Comparison of ENCODE assay signal across 22 cellular contexts in genomic region chr3:171747223-171747920, GRCh38.
DNase-seq lines count a peak whose midpoint lies in the region; ATAC-seq and TF ChIP-seq lines count a peak whose summit lies in the region.
"Had no signal": no experiment of that assay in that cellular context is flagged by ENCODE, and none has a peak within 500 bp of the region (broad histone marks: within the 10 kb centered on the region; RNA-seq: fewer than 3 reads in every experiment).

No MANE protein-coding gene starts in this region.

- peak overlapping the region; percentile 13 for H3K27ac Mint-ChIP-seq in GM23338
- H3K27ac Mint-ChIP-seq: activated naive CD4-positive, alpha-beta T cell treated with anti-CD3 and anti-CD28 coated beads for 36 hours; stimulated activated naive B cell treated with anti-CD40 and anti-IgM and Interleukin-4, amounts not matched to agents 10 μg/mL and 1 μg/mL and 100 μg/mL, for 72 hours had no signal

- H3K4me1 ChIP-seq in GM23338 (ENCODE audit: insufficient read depth) = peaks cover 14% of the 10 kb centered on the region; the same call in 1 of the 2 replicates
- H3K4me1 ChIP-seq in adrenal gland (replicated peaks in 1 of 2) = peaks cover 33 to 57% of the 10 kb centered on the region in 2 donors
- H3K4me1 ChIP-seq in mesenchymal stem cell (ENCODE audit: control insufficient read depth, insufficient read depth, low read depth, low read length) = peaks cover 9% of the 10 kb centered on the region
- peaks cover 9% of the 10 kb centered on the region for H3K4me1 ChIP-seq in ovary (ENCODE audit: insufficient read depth)
- H3K4me1 ChIP-seq: BE2C had no signal

- no peak overlapping the region for H2BK15ac ChIP-seq in mesenchymal stem cell (ENCODE audit: low read depth, poor library complexity, severe bottlenecking)

- no peak overlapping the region for H2BK120ac ChIP-seq in mesenchymal stem cell (ENCODE audit: low read depth, low read length)

- H4K91ac ChIP-seq in mesenchymal stem cell (ENCODE audit: low read length) = no peak overlapping the region

- TF ChIP-seq POLR2A in adrenal gland (IDR thresholded peaks at IDR 0.05) (no peak), ovary (IDR thresholded peaks at IDR 0.05) (no peak)

- H2AFZ ChIP-seq in GM23338 = no peak overlapping the region
- H2AFZ ChIP-seq in mesenchymal stem cell (ENCODE audit: low read depth, low read length) = no peak overlapping the region

- H2AK5ac ChIP-seq in mesenchymal stem cell (ENCODE audit: low read length, severe bottlenecking) = no peak overlapping the region

- intact Hi-C loops in adrenal gland (cut with DNase I) = no loop called here
- intact Hi-C loops in ovary (cut with DNase I) = no loop called here

- H2BK5ac ChIP-seq in mesenchymal stem cell (ENCODE audit: low read depth, low read length, poor library complexity, severe bottlenecking) = no peak overlapping the region

- H3K27me3 Mint-ChIP-seq in GM23338 (ENCODE audit: insufficient read depth, low read depth, poor library complexity) = peaks cover 2% of the 10 kb centered on the region

- TF ChIP-seq CTCF in GM23338 (conservative IDR thresholded peaks at IDR 0.05; ENCODE audit: low read depth in 2 of 2) (no peak), adrenal gland (IDR thresholded peaks at IDR 0.05) (no peak), fibroblast of the aortic adventitia (IDR thresholded peaks at IDR 0.05; ENCODE audit: insufficient read depth, low read length) (no peak), ovary (IDR thresholded peaks at IDR 0.05) (no peak)

- H3K27me3 ChIP-seq in GM23338 (ENCODE audit: insufficient read depth) = no peaks in the 10 kb centered on the region
- H3K27me3 ChIP-seq in adrenal gland = no peaks in the 10 kb centered on the region
- H3K27me3 ChIP-seq in mesenchymal stem cell (ENCODE audit: control insufficient read depth in 1 of 2, insufficient read depth in 1 of 2, low read length in 2 of 2) = no peaks in the 10 kb centered on the region
- H3K27me3 ChIP-seq in ovary = no peaks in the 10 kb centered on the region
- H3K27me3 ChIP-seq: BE2C, gastrocnemius medialis, vagina had no signal

- H3K4ac ChIP-seq in mesenchymal stem cell (ENCODE audit: low read depth in 1 of 2, low read length in 2 of 2) = no peak overlapping the region

- H3K36me3 Mint-ChIP-seq in GM23338 (ENCODE audit: low read depth) = peaks cover 17% of the 10 kb centered on the region
- H3K36me3 Mint-ChIP-seq: stimulated activated naive B cell treated with anti-CD40 and anti-IgM and Interleukin-4, amounts not matched to agents 10 μg/mL and 1 μg/mL and 100 μg/mL, for 72 hours had no signal

- peaks cover 26% of the 10 kb centered on the region for H3K9me3 Mint-ChIP-seq in GM23338
- H3K9me3 Mint-ChIP-seq: activated naive CD4-positive, alpha-beta T cell treated with anti-CD3 and anti-CD28 coated beads for 36 hours; stimulated activated naive B cell treated with anti-CD40 and anti-IgM and Interleukin-4, amounts not matched to agents 10 μg/mL and 1 μg/mL and 100 μg/mL, for 72 hours had no signal

- no peak for ATAC-seq in GM23338
- no peak for ATAC-seq in GM19463 (IDR thresholded peaks at IDR 0.05; ENCODE audit: unreplicated experiment)
- ATAC-seq in HG03354 (IDR thresholded peaks at IDR 0.05; ENCODE audit: poor library complexity, severe bottlenecking, unreplicated experiment) = no peak
- ATAC-seq: gastrocnemius medialis; stimulated activated naive B cell treated with anti-CD40 and anti-IgM and Interleukin-4, amounts not matched to agents 10 μg/mL and 1 μg/mL and 100 μg/mL, for 72 hours had no signal

- H3K18ac ChIP-seq in mesenchymal stem cell (ENCODE audit: low read depth in 1 of 2, low read length in 2 of 2) = peak overlapping the region in 1 of 2 experiments; percentile 62

- H3K9ac ChIP-seq in mesenchymal stem cell (ENCODE audit: low read length) = no peak overlapping the region

- H3K27ac ChIP-seq in GM23338 (ENCODE audit: low read depth) (no peak overlapping the region), adrenal gland (peak overlapping the region in 3 of 5 donors; percentile 62 to 83 (median 79)), mesenchymal stem cell (ENCODE audit: low read length, poor library complexity, severe bottlenecking) (no peak overlapping the region), ovary (no peak overlapping the region)
- H3K27ac ChIP-seq: gastrocnemius medialis, vagina had no signal

- peaks cover 30% of the 10 kb centered on the region for H3K4me1 Mint-ChIP-seq in GM23338
- H3K4me1 Mint-ChIP-seq: stimulated activated naive B cell treated with anti-CD40 and anti-IgM and Interleukin-4, amounts not matched to agents 10 μg/mL and 1 μg/mL and 100 μg/mL, for 72 hours had no signal

- H3K4me3 Mint-ChIP-seq in GM23338 = no peak overlapping the region
- H3K4me3 Mint-ChIP-seq: activated naive CD4-positive, alpha-beta T cell treated with anti-CD3 and anti-CD28 coated beads for 36 hours; stimulated activated naive B cell treated with anti-CD40 and anti-IgM and Interleukin-4, amounts not matched to agents 10 μg/mL and 1 μg/mL and 100 μg/mL, for 72 hours had no signal

- H3K4me2 ChIP-seq in GM23338 (no peak overlapping the region; the same call in 1 of the 2 replicates), mesenchymal stem cell (ENCODE audit: low read length, poor library complexity, severe bottlenecking) (no peak overlapping the region)

- H3K9me2 ChIP-seq in GM23338 (ENCODE audit: insufficient read depth) = no peaks in the 10 kb centered on the region

- WGBS in adrenal gland, 4 donors = 24 to 40% (median 37%) methylated on average over 2 of the region's 2 CpGs
- WGBS in mesenchymal stem cell = 92% methylated on average over 1 of the region's 2 CpGs
- WGBS in ovary, 3 donors = 18 to 30% (median 25%) methylated on average over 2 of the region's 2 CpGs

- H4K8ac ChIP-seq in mesenchymal stem cell (ENCODE audit: low read length) = no peak overlapping the region

- H2BK12ac ChIP-seq in mesenchymal stem cell (ENCODE audit: low read length in 2 of 2) = no peak overlapping the region

- peaks cover 32% of the 10 kb centered on the region for H3K79me1 ChIP-seq in mesenchymal stem cell (replicated peaks; ENCODE audit: low read length, poor library complexity, severe bottlenecking)

- H3K14ac ChIP-seq in mesenchymal stem cell (ENCODE audit: low read length in 2 of 2) = no peak overlapping the region

- H3K79me2 ChIP-seq in GM23338 (replicated peaks; ENCODE audit: insufficient read depth) = no peaks in the 10 kb centered on the region

- no peak for TF ChIP-seq EP300 in ovary (IDR thresholded peaks at IDR 0.05)

- H3F3A ChIP-seq in GM23338 (replicated peaks; ENCODE audit: low read depth) = no peaks in the 10 kb centered on the region

- DNase-seq in GM23338 (ENCODE audit: low spot score) = no peak
- DNase-seq in adrenal gland = peak in 3 of 7 donors; percentile 27 to 54 (median 48)
- DNase-seq in fibroblast of the aortic adventitia (ENCODE audit: low read depth) = peak; percentile 67
- DNase-seq in mesenchymal stem cell = peak; percentile 26
- DNase-seq in SHP77 (lab: John Stamatoyannopoulos, UW) = no peak
- DNase-seq in ovary = no peak
- DNase-seq: activated naive CD4-positive, alpha-beta T cell treated with anti-CD3 and anti-CD28 coated beads for 36 hours; aorta; BE2C; central memory CD4-positive, alpha-beta T cell; gastrocnemius medialis; kidney; NCI-H1092; NCI-H187 treated with DMSO at 0.1 percent for 48 hours; NCI-H526 treated with DMSO at 0.1 percent for 48 hours; stimulated activated CD4-positive, alpha-beta T cell treated with anti-CD3 and anti-CD28 coated beads, Interleukin-12 subunit alpha, Interleukin-12 subunit beta, amount 100 ng/mL, for 4 hours; stimulated activated CD4-positive, alpha-beta T cell treated with anti-CD3 and anti-CD28 coated beads, Interleukin-4, amount 100 ng/mL, for 24 hours; stimulated activated naive B cell treated with anti-CD40 and anti-IgM and Interleukin-4, amounts not matched to agents 10 μg/mL and 1 μg/mL and 100 μg/mL, for 72 hours had no signal

- H3K23ac ChIP-seq in mesenchymal stem cell (ENCODE audit: low read length in 2 of 2) = no peak overlapping the region

- H3K9me3 ChIP-seq in adrenal gland (replicated peaks in 1 of 3) (no peaks in the 10 kb centered on the region), mesenchymal stem cell (ENCODE audit: control insufficient read depth, low read length) (no peaks in the 10 kb centered on the region), ovary (no peaks in the 10 kb centered on the region)
- H3K9me3 ChIP-seq: BE2C, gastrocnemius medialis, HAP-1, vagina had no signal

- H3K36me3 ChIP-seq in GM23338 (ENCODE audit: insufficient read depth) = no peaks in the 10 kb centered on the region
- H3K36me3 ChIP-seq in adrenal gland (replicated peaks in 1 of 2) = no peaks in the 10 kb centered on the region
- peaks cover 0 to 11% of the 10 kb centered on the region in 2 experiments for H3K36me3 ChIP-seq in mesenchymal stem cell (ENCODE audit: control insufficient read depth in 1 of 2, insufficient read depth in 2 of 2, low read depth in 1 of 2, low read length in 2 of 2)
- no peaks in the 10 kb centered on the region for H3K36me3 ChIP-seq in ovary
- H3K36me3 ChIP-seq: BE2C, gastrocnemius medialis, HAP-1, vagina had no signal

- H3K4me3 ChIP-seq in GM23338 (no peak overlapping the region), adrenal gland (peak overlapping the region in 1 of 4 donors; percentile 6), fibroblast of the aortic adventitia (ENCODE audit: low read depth, low read length) (no peak overlapping the region), mesenchymal stem cell (ENCODE audit: insufficient read depth in 1 of 2, low read depth in 1 of 2, low read length in 2 of 2) (no peak overlapping the region), ovary (no peak overlapping the region)
- H3K4me3 ChIP-seq: gastrocnemius medialis, HAP-1, vagina had no signal

- no peaks in the 10 kb centered on the region for H4K20me1 ChIP-seq in GM23338 (replicated peaks; ENCODE audit: insufficient read depth)

TF ChIP-seq in GM23338, 12 proteins besides CTCF, POLR2A, EP300 and RAD21 (continues in another document):
- TF ChIP-seq EZH2phosphoT487 (IDR thresholded peaks at IDR 0.05; ENCODE audit: unreplicated experiment) (no peak), EZH2 (IDR thresholded peaks at IDR 0.05; ENCODE audit: low read depth, unreplicated experiment) (no peak), NANOG (IDR thresholded peaks at IDR 0.05; ENCODE audit: borderline replicate concordance) (no peak), JUNB (IDR thresholded peaks at IDR 0.05; ENCODE audit: unreplicated experiment) (no peak), ETS1 (IDR thresholded peaks at IDR 0.05) (no peak)

Comparison
In these comparisons a context has a peak if more than half of its experiments do, and no peak if none do; other contexts are left out.
1. DNase-seq: peak in fibroblast of the aortic adventitia (single experiment) and mesenchymal stem cell (single experiment); none in GM23338 (single experiment), SHP77 (0 of 2) and ovary (0 of 5).
2. H3K27ac ChIP-seq: peak in adrenal gland (3 of 5); none in GM23338 (single experiment), mesenchymal stem cell (single experiment) and ovary (0 of 2).